20 cellular contexts compared by ENCODE assay signal in genomic region chr5:37769840-37770239, GRCh38.
DNase-seq lines count a peak whose midpoint lies in the region; ATAC-seq, FAIRE-seq and TF ChIP-seq lines count a peak whose summit lies in the region.
"Had no signal": no experiment of that assay in that cellular context is flagged by ENCODE, and none has a peak within 500 bp of the region (broad histone marks: within the 10 kb centered on the region; RNA-seq: fewer than 3 reads in every experiment).

No MANE protein-coding gene starts in this region.

- WGBS in HepG2 (ENCODE audit: low lambda C conversion rate), result no CpG with 5 or more reads among the region's 1 CpG
- WGBS in trophoblast cell (ENCODE audit: extremely low coverage, insufficient coverage, insufficient read length), result no CpG with 5 or more reads among the region's 1 CpG

- H2BK5ac ChIP-seq in trophoblast cell (ENCODE audit: low read depth, low read length, poor library complexity), result peak overlapping the region; percentile 66

- H3K27ac ChIP-seq in SJSA1 (peak overlapping the region; percentile 76), HepG2 (ENCODE audit: extremely low read length, insufficient read depth, low read length) (no peak overlapping the region), trophoblast cell (ENCODE audit: low read depth, low read length) (peak overlapping the region; percentile 59)
- H3K27ac ChIP-seq: BLaER1, KMS-11, SK-N-MC had no signal

- peak; percentile 89 for ATAC-seq in HepG2
- ATAC-seq in sciatic nerve, result no peak

- peaks cover 41% of the 10 kb centered on the region for H3K4me1 ChIP-seq in SJSA1 (replicated peaks)
- peaks cover 21% of the 10 kb centered on the region; the same call in 1 of the 2 replicates for H3K4me1 ChIP-seq in HepG2 (ENCODE audit: insufficient read depth, low read length)
- peaks cover 14 to 18% of the 10 kb centered on the region in 2 experiments for H3K4me1 ChIP-seq in trophoblast cell (ENCODE audit: control insufficient read depth in 1 of 2, insufficient read depth in 2 of 2, low read length in 2 of 2)
- H3K4me1 ChIP-seq: BLaER1 had no signal

- no peak overlapping the region for H2BK120ac ChIP-seq in trophoblast cell (ENCODE audit: insufficient read depth, low read length, poor library complexity)

- H3K23ac ChIP-seq in trophoblast cell (ENCODE audit: low read length), result no peak overlapping the region

- DNase-seq in SJSA1 (ENCODE audit: low read depth in 1 of 2, low spot score in 2 of 2) (no peak), HepG2 (ENCODE audit: low spot score) (peak; percentile 11), trophoblast cell (no peak), sciatic nerve (ENCODE audit: low spot score) (no peak), inferior parietal cortex (ENCODE audit: extremely low spot score) (no peak)
- no peak for DNase-seq in NK-92 treated with Interleukin-12 subunit alpha and Interleukin-12 subunit beta, amount 100 ng/mL, for 24 hours (lab: John Stamatoyannopoulos, UW)
- DNase-seq in activated CD4-positive, alpha-beta T cell treated with anti-CD3 and anti-CD28 coated beads, Interleukin-2, amount 50 U/mL, for 4 hours, result no peak
- DNase-seq: CD4-positive, alpha-beta T cell; COR-L47; DMS79; H7; NCI-H1092 treated with DMSO at 0.1 percent for 48 hours; NCI-H146; NCI-H2029 treated with DMSO at 0.1 percent for 48 hours; NCI-H2171; NCI-H345; SHP77 had no signal

- H3K18ac ChIP-seq in trophoblast cell (ENCODE audit: low read length), result peak overlapping the region; percentile 86

- H3K4ac ChIP-seq in trophoblast cell (ENCODE audit: low read depth, low read length), result no peak overlapping the region

- peak overlapping the region; percentile 97 for H2BK12ac ChIP-seq in trophoblast cell (ENCODE audit: low read length)

- no peak for TF ChIP-seq CTCF in HepG2 (CRISPR knock-in tag; IDR thresholded peaks at IDR 0.05)

- TF ChIP-seq POLR2A in HepG2 (IDR thresholded peaks at IDR 0.05; ENCODE audit: insufficient read depth in 1 of 2, low read depth in 2 of 2, low read length in 2 of 2), result no peak

- H4K91ac ChIP-seq in trophoblast cell (ENCODE audit: low read depth, low read length), result peak overlapping the region; percentile 85

- peaks cover 25% of the 10 kb centered on the region for H3K79me1 ChIP-seq in trophoblast cell (ENCODE audit: low read length)

- H3K9me3 ChIP-seq in SJSA1 (replicated peaks) (peaks cover 11% of the 10 kb centered on the region; the same call in 1 of the 2 replicates), HepG2 (ENCODE audit: low read length) (peaks cover 16% of the 10 kb centered on the region), trophoblast cell (ENCODE audit: insufficient read depth, low read depth, low read length) (no peaks in the 10 kb centered on the region)

- H3K79me2 ChIP-seq in HepG2 (ENCODE audit: insufficient read depth, low read length) (no peaks in the 10 kb centered on the region), trophoblast cell (ENCODE audit: control insufficient read depth, insufficient read depth, low read length, poor library complexity) (peaks cover 4% of the 10 kb centered on the region)

- H2AFZ ChIP-seq in HepG2 (ENCODE audit: low read length) (no peak overlapping the region), trophoblast cell (ENCODE audit: insufficient read depth, low read length, poor library complexity) (no peak overlapping the region)

- H2AK5ac ChIP-seq in trophoblast cell (ENCODE audit: low read length), result peak overlapping the region; percentile 60

- no peak overlapping the region for H4K12ac ChIP-seq in trophoblast cell (ENCODE audit: low read depth, low read length)

- peak overlapping the region; percentile 9 for H4K8ac ChIP-seq in trophoblast cell (ENCODE audit: low read depth, low read length)

- H3K14ac ChIP-seq in trophoblast cell (ENCODE audit: low read length), result peak overlapping the region; percentile 64

- H3K36me3 ChIP-seq in SJSA1 (peaks cover 5% of the 10 kb centered on the region; the same call in 1 of the 2 replicates), HepG2 (replicated peaks in 1 of 2; ENCODE audit: control insufficient read depth in 1 of 2, insufficient read depth in 2 of 2, low read length in 2 of 2) (no peaks in the 10 kb centered on the region), trophoblast cell (ENCODE audit: control insufficient read depth in 1 of 2, insufficient read depth in 2 of 2, low read length in 2 of 2) (no peaks in the 10 kb centered on the region)
- H3K36me3 ChIP-seq: BLaER1 had no signal

- H4K20me1 ChIP-seq in HepG2 (ENCODE audit: insufficient read depth, low read length), result no peaks in the 10 kb centered on the region
- H4K20me1 ChIP-seq: BLaER1 had no signal

- in situ Hi-C loops in HepG2 (cut with HindIII; ENCODE audit: extremely low pct_ligation_motif_present, low pct_unique_long_range_greater_than_20kb), result no loop called here

- POLR2A ChIA-PET in HepG2 (lab: Yijun Ruan, JAX), result no interaction called here

- TF ChIP-seq EP300 in HepG2 (IDR thresholded peaks at IDR 0.05; ENCODE audit: low read depth in 2 of 2, low read length in 2 of 2) (no peak), HepG2 (CRISPR knock-in tag; IDR thresholded peaks at IDR 0.05; ENCODE audit: borderline replicate concordance) (no peak)

- CTCF ChIA-PET in HepG2 (lab: Yijun Ruan, JAX; ENCODE audit: low intra/inter-chr PET ratio, low total read pairs), result no interaction called here

- FAIRE-seq in HepG2 (lab: Jason Lieb, UNC), result peak; percentile 21

- no peak overlapping the region for H3K4me2 ChIP-seq in HepG2 (ENCODE audit: low read depth, low read length)
- no peak overlapping the region for H3K4me2 ChIP-seq in trophoblast cell (ENCODE audit: low read length)
- H3K4me2 ChIP-seq: BLaER1, KMS-11 had no signal

- H3K4me3 ChIP-seq in SJSA1 (no peak overlapping the region), HepG2 (replicated peaks in 1 of 3; ENCODE audit: insufficient read depth in 1 of 3, low read depth in 2 of 3, low read length in 3 of 3) (no peak overlapping the region), trophoblast cell (ENCODE audit: low read depth, low read length) (no peak overlapping the region)
- H3K4me3 ChIP-seq: BLaER1, SK-N-MC had no signal

- H3K27me3 ChIP-seq in SJSA1 (replicated peaks) (no peaks in the 10 kb centered on the region), HepG2 (ENCODE audit: control insufficient read depth in 1 of 2, insufficient read depth in 2 of 2, low read length in 2 of 2) (no peaks in the 10 kb centered on the region), trophoblast cell (ENCODE audit: insufficient read depth, low read length) (no peaks in the 10 kb centered on the region)
- H3K27me3 ChIP-seq: BLaER1 had no signal

- no TSS peak for BruUV-seq in HepG2 (replicated peaks; lab: Mats Ljungman, UMichigan)

- H3K9ac ChIP-seq in HepG2 (ENCODE audit: insufficient read depth, low read depth, low read length) (no peak overlapping the region), trophoblast cell (ENCODE audit: low read length) (no peak overlapping the region)
- H3K9ac ChIP-seq: BLaER1, KMS-11 had no signal

- intact Hi-C loops in HepG2 (cut with micrococcal nuclease; ENCODE audit: unreplicated experiment), result loop anchor here (5.0 kb wide), 1 partner anchor 422 kb away; no protein-coding TSS in a partner anchor
- intact Hi-C loops in sciatic nerve (cut with DNase I), result no loop called here

- TF ChIP-seq RAD21 in HepG2 (CRISPR knock-in tag; IDR thresholded peaks at IDR 0.05), result no peak

TF ChIP-seq in HepG2, 621 proteins besides CTCF, POLR2A, EP300 and RAD21 (continues in another document):
- TF ChIP-seq HNF4G (IDR thresholded peaks at IDR 0.05; ENCODE audit: borderline replicate concordance, low read depth, low read length), result peak; percentile 49; the same call in 1 of the 2 replicates
- TF ChIP-seq HNF4G (CRISPR knock-in tag; IDR thresholded peaks at IDR 0.05; ENCODE audit: borderline replicate concordance, low read depth), result no peak
- peak; percentile 54 for TF ChIP-seq ARID5B (CRISPR knock-in tag; IDR thresholded peaks at IDR 0.05)
- peak; percentile 91 for TF ChIP-seq RXRB (CRISPR knock-in tag; IDR thresholded peaks at IDR 0.05; ENCODE audit: borderline replicate concordance)
- TF ChIP-seq SAFB2 (CRISPR knock-in tag; IDR thresholded peaks at IDR 0.05; ENCODE audit: borderline replicate concordance, low read depth), result no peak
- TF ChIP-seq NFIC (IDR thresholded peaks at IDR 0.05; ENCODE audit: low read length), result no peak
